20 cellular contexts compared by ENCODE assay signal in the genomic region with DNA sequence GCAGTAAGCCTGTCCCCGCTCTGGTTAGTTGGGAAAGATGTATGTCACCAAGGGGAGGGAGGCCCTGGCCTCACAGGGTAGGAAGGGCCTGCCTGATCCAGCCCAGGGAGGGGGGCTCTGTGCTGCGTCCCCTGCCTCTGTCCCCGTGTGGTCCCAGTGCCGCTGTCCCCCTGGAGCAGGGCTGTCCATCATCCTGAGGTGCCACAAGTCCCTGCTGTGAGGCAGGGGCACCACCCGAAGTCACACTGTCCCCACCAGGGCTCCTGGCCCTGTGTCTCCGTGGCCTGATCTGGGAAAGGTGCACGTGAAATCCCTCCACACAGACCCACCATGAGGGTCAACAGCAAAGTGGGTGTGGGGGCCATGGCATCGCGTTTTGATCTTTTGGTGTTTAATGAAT. TPM values are rescaled to one million over a fixed set of nuclear protein-coding genes. Genes with fewer than 3 reads are reported as not detected.
A peak's percentile ranks its signal among the peaks of the same experiment; 100 is the strongest.
DNase-seq lines count a peak whose midpoint lies in the region; ATAC-seq and TF ChIP-seq lines count a peak whose summit lies in the region.
"Had no signal": no experiment of that assay in that cellular context is flagged by ENCODE, and none has a peak within 500 bp of the region (broad histone marks: within the 10 kb centered on the region; RNA-seq: fewer than 3 reads in every experiment).

No MANE protein-coding gene starts in this region.

- H2AFZ ChIP-seq in H9 (ENCODE audit: low read length), result no peak overlapping the region

- H3K4me3 Mint-ChIP-seq in H9, result no peak overlapping the region
- no peak overlapping the region for H3K4me3 Mint-ChIP-seq in chondrocyte (ENCODE audit: unreplicated experiment)
- H3K4me3 Mint-ChIP-seq: CD8-positive, alpha-beta memory T cell had no signal

- TF ChIP-seq CTCF in H9 (conservative IDR thresholded peaks at IDR 0.05) (no peak), chondrocyte (IDR thresholded peaks at IDR 0.05) (no peak)

- peaks cover 21% of the 10 kb centered on the region for H3K27me3 Mint-ChIP-seq in H9 (ENCODE audit: low read depth)
- peaks cover 6% of the 10 kb centered on the region for H3K27me3 Mint-ChIP-seq in chondrocyte (ENCODE audit: low read depth)

- H2BK5ac ChIP-seq in H9 (ENCODE audit: insufficient read length, low read length), result no peak overlapping the region

- H3K9me3 Mint-ChIP-seq in H9 (no peaks in the 10 kb centered on the region; a peak in 1 of 5 replicates), chondrocyte (ENCODE audit: low read depth) (no peaks in the 10 kb centered on the region)
- H3K9me3 Mint-ChIP-seq: CD8-positive, alpha-beta memory T cell had no signal

- H4K91ac ChIP-seq in H9 (ENCODE audit: insufficient read length, low read depth, low read length), result no peak overlapping the region

- H4K20me1 ChIP-seq in H9 (ENCODE audit: control insufficient read depth, insufficient read depth, insufficient read length), result no peaks in the 10 kb centered on the region
- H4K20me1 ChIP-seq: BLaER1 treated with 17β-estradiol and CSF1 and Interleukin-3, amounts not matched to agents 10 nM and 100 nM had no signal

- no peak overlapping the region for H2BK12ac ChIP-seq in H9 (ENCODE audit: insufficient read length, low read depth, low read length)

- H3K36me3 Mint-ChIP-seq in H9 (ENCODE audit: insufficient read depth in 1 of 3, low read depth in 3 of 3), result peaks cover 0 to 1% (median 0%) of the 10 kb centered on the region in 3 experiments; a peak in 1 of 7 replicates
- H3K36me3 Mint-ChIP-seq in chondrocyte (ENCODE audit: low read depth), result no peaks in the 10 kb centered on the region
- H3K36me3 Mint-ChIP-seq: CD8-positive, alpha-beta memory T cell had no signal

- H3K27ac ChIP-seq in H9 (ENCODE audit: insufficient read length, low read depth, low read length), result no peak overlapping the region
- H3K27ac ChIP-seq: BLaER1 treated with 17β-estradiol and CSF1 and Interleukin-3, amounts not matched to agents 10 nM and 100 nM had no signal

- H3K4ac ChIP-seq in H9 (ENCODE audit: low read depth, low read length), result no peak overlapping the region

- no peak overlapping the region for H3T11ph ChIP-seq in H9 (ENCODE audit: low read length)

- no peak overlapping the region for H3K56ac ChIP-seq in H9 (ENCODE audit: insufficient read length, low read depth, low read length)

- no peak overlapping the region for H3K9ac ChIP-seq in H9 (ENCODE audit: extremely low read depth, insufficient read length, low read length)
- H3K9ac ChIP-seq: BLaER1 treated with 17β-estradiol and CSF1 and Interleukin-3, amounts not matched to agents 10 nM and 100 nM had no signal

- H2BK120ac ChIP-seq in H9 (ENCODE audit: low read depth, low read length, poor library complexity, severe bottlenecking), result no peak overlapping the region

- H3K79me1 ChIP-seq in H9 (ENCODE audit: insufficient read depth, low read depth, low read length, poor library complexity, severe bottlenecking), result no peaks in the 10 kb centered on the region

- intact Hi-C loops in sciatic nerve (cut with DNase I), result loop anchor here (10.0 kb wide), 1 partner anchor 303 kb away; no protein-coding TSS in a partner anchor

- H3K9me3 ChIP-seq in H9 (ENCODE audit: control insufficient read depth, low read depth, low read length), result no peaks in the 10 kb centered on the region
- H3K9me3 ChIP-seq: A549; BLaER1 treated with 17β-estradiol and CSF1 and Interleukin-3, amounts not matched to agents 10 nM and 100 nM had no signal

- H3K79me2 ChIP-seq in H9 (ENCODE audit: insufficient read depth, low read length), result no peaks in the 10 kb centered on the region

- no peak overlapping the region for H2BK20ac ChIP-seq in H9 (ENCODE audit: low read depth, low read length, poor library complexity, severe bottlenecking)

- no peak overlapping the region for H3K4me2 ChIP-seq in H9 (ENCODE audit: insufficient read depth, insufficient read length, low read length)
- H3K4me2 ChIP-seq: A549; BLaER1 treated with 17β-estradiol and CSF1 and Interleukin-3, amounts not matched to agents 10 nM and 100 nM had no signal

- H2AK5ac ChIP-seq in H9 (ENCODE audit: insufficient read length, low read length), result no peak overlapping the region

- H3K27ac Mint-ChIP-seq in H9, result 0 out of 7 replicates have a peak overlapping the region, but pooled peaks of 1 of the 3 experiments have one; percentile 14
- no peak overlapping the region for H3K27ac Mint-ChIP-seq in chondrocyte (ENCODE audit: unreplicated experiment)

- H2BK15ac ChIP-seq in H9 (ENCODE audit: low read depth, low read length), result no peak overlapping the region

- H3K23me2 ChIP-seq in H9 (ENCODE audit: insufficient read length, low read depth, low read length, poor library complexity, severe bottlenecking), result peaks cover 8% of the 10 kb centered on the region

- no peak overlapping the region for H4K5ac ChIP-seq in H9 (ENCODE audit: insufficient read length, low read depth, low read length)

- WGBS in H9 (ENCODE audit: extremely low coverage, insufficient read length, low lambda C conversion rate), result no CpG with 5 or more reads among the region's 9 CpGs

- no peak overlapping the region for H3K14ac ChIP-seq in H9 (ENCODE audit: insufficient read depth, low read length)

- no peak overlapping the region for H3K23ac ChIP-seq in H9 (ENCODE audit: insufficient read length, low read depth, low read length)

- H3K4me1 ChIP-seq in H9 (ENCODE audit: insufficient read depth, low read length), result peaks cover 8% of the 10 kb centered on the region; the same call in 1 of the 2 replicates

- H3K4me1 Mint-ChIP-seq in H9 (peaks cover 38 to 41% of the 10 kb centered on the region in 2 experiments), chondrocyte (ENCODE audit: low read depth) (peaks cover 2% of the 10 kb centered on the region)

- peak; percentile 43 for DNase-seq in activated effector memory CD4-positive, alpha-beta T cell treated with anti-CD3 and anti-CD28 coated beads, Interleukin-2, amount 50 U/mL, for 16 hours
- no peak for DNase-seq in activated effector memory CD4-positive, alpha-beta T cell treated with Interleukin-2 at 50 U/mL for 16 hours
- DNase-seq in H9 (peak; percentile 24), chondrocyte (ENCODE audit: low spot score) (peak; percentile 86), sciatic nerve (ENCODE audit: low spot score) (peak; percentile 42), hippocampal formation (lab: John Stamatoyannopoulos, UW) (no peak)
- DNase-seq: CD8-positive, alpha-beta memory T cell; EL; NCI-H1417; NCI-H187; NCI-H2227 treated with DMSO at 0.1 percent for 48 hours; NCI-H510A treated with DMSO at 0.1 percent for 48 hours; NCI-H774; SHP77 had no signal

- no peak overlapping the region for H4K8ac ChIP-seq in H9 (replicated peaks; ENCODE audit: insufficient read length, low read depth, low read length)

- H3K18ac ChIP-seq in H9 (ENCODE audit: insufficient read length, low read depth, low read length), result no peak overlapping the region

- H3K27me3 ChIP-seq in H9 (ENCODE audit: insufficient read depth, low read length), result no peaks in the 10 kb centered on the region; the same call in 1 of the 2 replicates

- ATAC-seq in sciatic nerve, result no peak
- no peak for ATAC-seq in GM21737 (IDR thresholded peaks at IDR 0.05; ENCODE audit: unreplicated experiment)
- ATAC-seq: A549, GM12878 had no signal

RNA-seq across cellular contexts. Expression of a gene that starts 11.7 kb away (rescaled TPM):
- total RNA-seq in H9 (2021) (0.79 and 1.8 TPM in 2 replicates), chondrocyte (not detected in 3 replicates), sciatic nerve (3.9 TPM)
- total RNA-seq: CD8-positive, alpha-beta memory T cell; GM12878; H4; M059J had no signal

RNA-seq across cellular contexts. Expression of a gene that starts 41.8 kb away (rescaled TPM):
- total RNA-seq in H9 (2021), result 8.1 and 9.4 TPM in 2 replicates
- total RNA-seq in chondrocyte, result not detected in 3 replicates
- 101 TPM for total RNA-seq in sciatic nerve
- total RNA-seq: GM12878, H4 had no signal

Comparison
In these comparisons a context has a peak if more than half of its experiments do, and no peak if none do; other contexts are left out.
1. DNase-seq: peak in activated effector memory CD4-positive, alpha-beta T cell treated with anti-CD3 and anti-CD28 coated beads, Interleukin-2, amount 50 U/mL, for 16 hours (single experiment), H9 (single experiment), chondrocyte (single experiment) and sciatic nerve (single experiment); none in activated effector memory CD4-positive, alpha-beta T cell treated with Interleukin-2 at 50 U/mL for 16 hours (single experiment) and hippocampal formation (0 of 2).